In genomic region chr16:10868562-10869469, GRCh38 we compare ENCODE assay signal across 9 cellular contexts. TPM values are rescaled to one million over a fixed set of nuclear protein-coding genes. Genes with fewer than 3 reads are reported as not detected.
DNase-seq lines count a peak whose midpoint lies in the region; ATAC-seq and TF ChIP-seq lines count a peak whose summit lies in the region.
"Had no signal": no experiment of that assay in that cellular context is flagged by ENCODE, and none has a peak within 500 bp of the region (broad histone marks: within the 10 kb centered on the region; RNA-seq: fewer than 3 reads in every experiment).

No MANE protein-coding gene starts in this region.

- H3K27me3 ChIP-seq in right atrium auricular region = no peaks in the 10 kb centered on the region
- H3K27me3 ChIP-seq in aorta (ENCODE audit: control insufficient read depth in 1 of 2, insufficient read depth in 2 of 2, low read length in 1 of 2) = no peaks in the 10 kb centered on the region

- 43 to 49% methylated on average over 14 of the region's 14 CpGs for WGBS in aorta, 2 donors

- H3K36me3 ChIP-seq in right atrium auricular region = no peaks in the 10 kb centered on the region
- no peaks in the 10 kb centered on the region for H3K36me3 ChIP-seq in aorta (ENCODE audit: control insufficient read depth in 1 of 2, insufficient read depth in 2 of 2, low read length in 1 of 2)

- ATAC-seq in GM19463 (IDR thresholded peaks at IDR 0.05; ENCODE audit: unreplicated experiment) (peak; percentile 39), aorta (ENCODE audit: low FRiP score) (peak; percentile 45), HG03439 (IDR thresholded peaks at IDR 0.05; ENCODE audit: unreplicated experiment) (no peak)

- peak overlapping the region; percentile 52 for H3K4me3 ChIP-seq in NB4 (ENCODE audit: low read depth, low read length)
- peak overlapping the region in 1 of 2 donors; percentile 17 for H3K4me3 ChIP-seq in right atrium auricular region
- no peak overlapping the region for H3K4me3 ChIP-seq in aorta (ENCODE audit: low read length in 2 of 2)

- DNase-seq in CD1c-positive myeloid dendritic cell (ENCODE audit: extremely low spot score) (peak; percentile 89), NB4 (ENCODE audit: low read depth) (peak; percentile 92), right atrium auricular region (ENCODE audit: low spot score) (no peak), aorta (peak in 1 of 2 donors; percentile 84), NCI-H2081 treated with DMSO at 0.1 percent for 48 hours (lab: John Stamatoyannopoulos, UW) (no peak), DMS53 (lab: John Stamatoyannopoulos, UW) (no peak)

- intact Hi-C loops in aorta (cut with DNase I) = no loop called here

- no peak for TF ChIP-seq POLR2A in NB4 (IDR thresholded peaks at IDR 0.05; ENCODE audit: extremely low read depth, insufficient read length)

- no peaks in the 10 kb centered on the region for H3K9me3 ChIP-seq in right atrium auricular region
- H3K9me3 ChIP-seq in aorta (ENCODE audit: control insufficient read depth, low read length) = no peaks in the 10 kb centered on the region

- TF ChIP-seq CTCF in NB4 (IDR thresholded peaks at IDR 0.05; ENCODE audit: low read depth, low read length) = no peak
- TF ChIP-seq CTCF in right atrium auricular region (IDR thresholded peaks at IDR 0.05) = no peak

- H3K27ac ChIP-seq in right atrium auricular region (peak overlapping the region; percentile 51 to 55), aorta (ENCODE audit: low read depth in 1 of 2, low read length in 2 of 2) (no peak overlapping the region)

- H3K4me1 ChIP-seq in right atrium auricular region (peaks cover 0 to 32% of the 10 kb centered on the region in 2 donors), aorta (ENCODE audit: control insufficient read depth in 1 of 2, insufficient read depth in 2 of 2, low read length in 2 of 2) (no peaks in the 10 kb centered on the region)

RNA-seq across cellular contexts. Expression of gene CIITA, which starts 8.2 kb away (rescaled TPM):
- total RNA-seq in right atrium auricular region (1 to 10 TPM; 3.2 to 3.4 TPM), aorta (100 to 1,000 TPM in 1 of 2 donors, 10 to 100 TPM in 1; 19.6 to 104 TPM)
- 1 to 10 TPM; 2.0 to 2.4 TPM for polyA plus RNA-seq in aorta
- polyA plus RNA-seq: neural cell had no signal

RNA-seq across cellular contexts. Expression of gene TVP23A, which starts 50.2 kb away (rescaled TPM):
- total RNA-seq in right atrium auricular region (under 1 TPM; 0.30 to 0.83 TPM), aorta (1 to 10 TPM in 1 of 2 donors, under 1 TPM in 1; 0.58 to 5.6 TPM)
- under 1 TPM in 1 of 2 donors, not detected in 1; 0.51 TPM for polyA plus RNA-seq in aorta

Comparison
In these comparisons a context has a peak if more than half of its experiments do, and no peak if none do; other contexts are left out.
1. DNase-seq: peak in CD1c-positive myeloid dendritic cell (single experiment) and NB4 (single experiment); none in right atrium auricular region (single experiment), NCI-H2081 treated with DMSO at 0.1 percent for 48 hours (single experiment) and DMS53 (single experiment).
2. H3K27ac ChIP-seq: peak in right atrium auricular region (2 of 2); none in aorta (0 of 2).
3. RNA of gene CIITA, which starts 8.2 kb away (total RNA-seq): 19.6 to 104 TPM in aorta; 3.2 to 3.4 TPM in right atrium auricular region; every median in the first group is over 4 times any median in the second.